In genomic region chr4:48268956-48269860, GRCh38 we compare ENCODE assay signal across 8 cellular contexts. TPM values are rescaled to one million over a fixed set of nuclear protein-coding genes. Genes with fewer than 3 reads are reported as not detected.
A peak's percentile ranks its signal among the peaks of the same experiment; 100 is the strongest.
DNase-seq lines count a peak whose midpoint lies in the region; ATAC-seq, FAIRE-seq and TF ChIP-seq lines count a peak whose summit lies in the region.

TEC (minus strand) TSS chr4:48269838; CDS start chr4:48228614, 41,224 bp downstream.

- H3K36me3 ChIP-seq in HepG2 (replicated peaks in 1 of 2; ENCODE audit: control insufficient read depth in 1 of 2, insufficient read depth in 2 of 2, low read length in 2 of 2), result no peaks in the 10 kb centered on the region

- peak within 1 kb of the TSS; percentile 73 for H3K27ac Mint-ChIP-seq in T-helper 1 cell treated with Interleukin-12 subunit alpha and Interleukin-12 subunit beta and Interleukin-4 antibody, amounts not matched to agents 30 μg/mL and 1 μg/mL, for 36 hours

- no peak within 1 kb of the TSS for H2AFZ ChIP-seq in HepG2 (ENCODE audit: low read length)

- H3K79me2 ChIP-seq in HepG2 (ENCODE audit: insufficient read depth, low read length), result no peaks in the 10 kb centered on the region

- H3K36me3 Mint-ChIP-seq in T-helper 1 cell treated with Interleukin-12 subunit alpha and Interleukin-12 subunit beta and Interleukin-4 antibody, amounts not matched to agents 30 μg/mL and 1 μg/mL, for 36 hours (ENCODE audit: low read depth), result no peaks in the 10 kb centered on the region

- ATAC-seq in GM21390 (IDR thresholded peaks at IDR 0.05; ENCODE audit: unreplicated experiment) (peak; percentile 27), HepG2 (peak; percentile 44)

- WGBS in HepG2 (ENCODE audit: low lambda C conversion rate), result 2% methylated on average over 28 of the region's 63 CpGs

- H3K27me3 ChIP-seq in HepG2 (ENCODE audit: control insufficient read depth in 1 of 2, insufficient read depth in 2 of 2, low read length in 2 of 2), result peaks cover 0 to 4% of the 10 kb centered on the region in 2 experiments; a peak in 1 of 5 replicates

- peak in 1 of 2 experiments; percentile 21; a peak in 1 of 4 replicates for TF ChIP-seq POLR2A in HepG2 (IDR thresholded peaks at IDR 0.05; ENCODE audit: insufficient read depth in 1 of 2, low read depth in 2 of 2, low read length in 2 of 2)

- H4K20me1 ChIP-seq in HepG2 (ENCODE audit: insufficient read depth, low read length), result no peaks in the 10 kb centered on the region

- POLR2A ChIA-PET in HepG2 (lab: Yijun Ruan, JAX), result no interaction called here

- no peaks in the 10 kb centered on the region for H3K9me3 ChIP-seq in HepG2 (ENCODE audit: low read length)

- H3K4me1 ChIP-seq in HepG2 (ENCODE audit: insufficient read depth, low read length), result 0 out of 2 replicates have a peak, but pooled peaks cover 13% of the 10 kb centered on the region

- H3K27me3 Mint-ChIP-seq in T-helper 1 cell treated with Interleukin-12 subunit alpha and Interleukin-12 subunit beta and Interleukin-4 antibody, amounts not matched to agents 30 μg/mL and 1 μg/mL, for 36 hours (ENCODE audit: low read depth), result no peaks in the 10 kb centered on the region

- peak within 1 kb of the TSS; percentile 95 for H3K4me3 Mint-ChIP-seq in T-helper 1 cell treated with Interleukin-12 subunit alpha and Interleukin-12 subunit beta and Interleukin-4 antibody, amounts not matched to agents 30 μg/mL and 1 μg/mL, for 36 hours

- no peaks in the 10 kb centered on the region for H3K9me3 Mint-ChIP-seq in T-helper 1 cell treated with Interleukin-12 subunit alpha and Interleukin-12 subunit beta and Interleukin-4 antibody, amounts not matched to agents 30 μg/mL and 1 μg/mL, for 36 hours

- no peak for TF ChIP-seq RAD21 in HepG2 (CRISPR knock-in tag; IDR thresholded peaks at IDR 0.05)

- TSS peak; percentile 61 for BruUV-seq in HepG2 (replicated peaks; lab: Mats Ljungman, UMichigan)

- no peak for TF ChIP-seq CTCF in choroid plexus epithelial cell (conservative IDR thresholded peaks at IDR 0.05; ENCODE audit: low read depth, low read length)
- TF ChIP-seq CTCF in HepG2 (CRISPR knock-in tag; IDR thresholded peaks at IDR 0.05), result no peak

- CTCF ChIA-PET in HepG2 (lab: Yijun Ruan, JAX; ENCODE audit: low intra/inter-chr PET ratio, low total read pairs), result no interaction called here

- no peak for FAIRE-seq in HTR-8/SVneo (lab: Jason Lieb, UNC)
- FAIRE-seq in HepG2 (lab: Jason Lieb, UNC), result no peak

- H3K9ac ChIP-seq in HepG2 (ENCODE audit: insufficient read depth, low read depth, low read length), result peak within 1 kb of the TSS; percentile 46

- in situ Hi-C loops in HepG2 (cut with HindIII; ENCODE audit: extremely low pct_ligation_motif_present, low pct_unique_long_range_greater_than_20kb), result no loop called here

- H3K4me1 Mint-ChIP-seq in T-helper 1 cell treated with Interleukin-12 subunit alpha and Interleukin-12 subunit beta and Interleukin-4 antibody, amounts not matched to agents 30 μg/mL and 1 μg/mL, for 36 hours (ENCODE audit: low read depth), result peaks cover 13% of the 10 kb centered on the region

- DNase-seq in ELF-1 (ENCODE audit: low read depth, low spot score) (peak; percentile 75), HTR-8/SVneo (ENCODE audit: insufficient read length, low spot score) (peak; percentile 41), choroid plexus epithelial cell (ENCODE audit: low read depth) (peak; percentile 15), HepG2 (ENCODE audit: low spot score) (no peak), cortex of kidney (lab: John Stamatoyannopoulos, UW) (no peak)
- peak in 2 of 3 experiments; percentile 10 to 13 for DNase-seq in stimulated activated CD4-positive, alpha-beta T cell treated with anti-CD3 and anti-CD28 coated beads, TNF-alpha, amount 100 ng/mL, for 4 hours (ENCODE audit: low read depth in 3 of 3)

- peak within 1 kb of the TSS; percentile 98 for H3K4me2 ChIP-seq in HepG2 (ENCODE audit: low read depth, low read length)

- H3K27ac ChIP-seq in HepG2 (ENCODE audit: extremely low read length, insufficient read depth, low read length), result no peak within 1 kb of the TSS

- intact Hi-C loops in HepG2 (cut with micrococcal nuclease; ENCODE audit: unreplicated experiment), result no loop called here

- no peak for TF ChIP-seq EP300 in HepG2 (IDR thresholded peaks at IDR 0.05; ENCODE audit: low read depth in 2 of 2, low read length in 2 of 2)
- no peak for TF ChIP-seq EP300 in HepG2 (CRISPR knock-in tag; IDR thresholded peaks at IDR 0.05; ENCODE audit: borderline replicate concordance)

- H3K4me3 ChIP-seq in choroid plexus epithelial cell (ENCODE audit: low read depth, low read length) (peak within 1 kb of the TSS; percentile 76), HepG2 (replicated peaks in 1 of 3; ENCODE audit: insufficient read depth in 1 of 3, low read depth in 2 of 3, low read length in 3 of 3) (peak within 1 kb of the TSS; percentile 55 to 82 (median 72))

TF ChIP-seq in HepG2, 621 proteins besides CTCF, POLR2A, EP300 and RAD21 (continues in another document):
- TF ChIP-seq SRSF4 (IDR thresholded peaks at IDR 0.05; ENCODE audit: low read depth, low read length, poor library complexity, severe bottlenecking), result no peak
- no peak for TF ChIP-seq ZFP36L2 (CRISPR knock-in tag; IDR thresholded peaks at IDR 0.05)
- TF ChIP-seq KAT7 (CRISPR knock-in tag; IDR thresholded peaks at IDR 0.05; ENCODE audit: borderline replicate concordance), result no peak
- no peak for TF ChIP-seq SALL1 (CRISPR knock-in tag; IDR thresholded peaks at IDR 0.05)
- no peak for TF ChIP-seq NR2F1 (CRISPR knock-in tag; IDR thresholded peaks at IDR 0.05)
- TF ChIP-seq RFX3 (CRISPR knock-in tag; IDR thresholded peaks at IDR 0.05), result no peak
- no peak for TF ChIP-seq ZNF781 (CRISPR knock-in tag; IDR thresholded peaks at IDR 0.05; ENCODE audit: borderline replicate concordance, not compliant biosample characterization)
- no peak; the same call in 1 of the 2 replicates for TF ChIP-seq POLR2G (IDR thresholded peaks at IDR 0.05; ENCODE audit: low read depth, low read length)
- TF ChIP-seq ELF3 (CRISPR knock-in tag; IDR thresholded peaks at IDR 0.05), result no peak
- TF ChIP-seq MEIS1 (CRISPR knock-in tag; IDR thresholded peaks at IDR 0.05; ENCODE audit: borderline replicate concordance), result 0 out of 2 replicates have a peak, but pooled peaks have one; percentile 11
- no peak for TF ChIP-seq E2F5 (CRISPR knock-in tag; conservative IDR thresholded peaks at IDR 0.05)
- no peak for TF ChIP-seq ZNF121 (CRISPR knock-in tag; IDR thresholded peaks at IDR 0.05)
- no peak for TF ChIP-seq MNT (IDR thresholded peaks at IDR 0.05)
- no peak for TF ChIP-seq YY1 (IDR thresholded peaks at IDR 0.05; ENCODE audit: insufficient read depth, insufficient replicate concordance, low read depth, low read length)
- no peak for TF ChIP-seq TMF1 (CRISPR knock-in tag; IDR thresholded peaks at IDR 0.05; ENCODE audit: low read depth)
- TF ChIP-seq AGO2 (optimal IDR thresholded peaks at IDR 0.05; ENCODE audit: low read depth, low read length), result no peak
- TF ChIP-seq CHD2 (IDR thresholded peaks at IDR 0.05; ENCODE audit: low read depth, low read length), result no peak

RNA-seq across cellular contexts. Expression of gene TEC, which starts in this region (rescaled TPM):
- total RNA-seq in HepG2 (2016; rRNA removed; fragmentation: Illumina TruSeq; extraction: Trizol), result 0.20 TPM in 2 replicates
- total RNA-seq in HepG2 (2016; cell fraction: cytosol; rRNA removed; fragmentation: Illumina TruSeq; extraction: Trizol; ENCODE audit: low read depth), result not detected in 2 replicates
- total RNA-seq in HepG2 (2016; cell fraction: insoluble cytoplasmic fraction; rRNA removed; fragmentation: Illumina TruSeq; extraction: Trizol), result 0.21 and 0.22 TPM in 2 replicates
- 0.09 TPM in 1 of 2 replicates, not detected in the other for total RNA-seq in HepG2 (2016; cell fraction: membrane; rRNA removed; fragmentation: Illumina TruSeq; extraction: Trizol)
- total RNA-seq in HepG2 (2016; cell fraction: nucleus; rRNA removed; fragmentation: Illumina TruSeq; extraction: Trizol), result 0.13 and 0.43 TPM in 2 replicates
- polyA plus RNA-seq in HepG2 (2011; rRNA removed), result 0.05 and 0.10 TPM in 2 replicates
- polyA plus RNA-seq in HepG2 (2011; cell fraction: cytosol; rRNA removed), result 0.08 and 0.09 TPM in 2 replicates
- polyA plus RNA-seq in HepG2 (2011; cell fraction: nucleus; rRNA removed), result 0.14 and 0.17 TPM in 2 replicates
- polyA plus RNA-seq in HepG2 (2012), result 0.12 and 0.25 TPM in 2 replicates
- polyA plus RNA-seq in HepG2 (2016; cell fraction: cytosol; fragmentation: Illumina TruSeq; extraction: Trizol; ENCODE audit: low read depth), result not detected in 2 replicates
- 0.21 TPM in 1 of 2 replicates, not detected in the other for polyA plus RNA-seq in HepG2 (2016; cell fraction: insoluble cytoplasmic fraction; fragmentation: Illumina TruSeq; extraction: Trizol; ENCODE audit: low read depth)
- 0.08 TPM in 1 of 2 replicates, not detected in the other for polyA plus RNA-seq in HepG2 (2016; cell fraction: membrane; fragmentation: Illumina TruSeq; extraction: Trizol; ENCODE audit: low read depth)
- 0.19 TPM in 1 of 2 replicates, not detected in the other for polyA plus RNA-seq in HepG2 (2016; cell fraction: nucleus; fragmentation: Illumina TruSeq; extraction: Trizol; ENCODE audit: insufficient read depth, low read depth)
- polyA minus RNA-seq in HepG2 (2011; rRNA and poly(A)+ RNA removed; ENCODE audit: low replicate concordance), result 0.12 and 0.91 TPM in 2 replicates
- polyA minus RNA-seq in HepG2 (2011; cell fraction: cytosol; rRNA and poly(A)+ RNA removed), result not detected in 2 replicates
- 0.50 and 0.64 TPM in 2 replicates for polyA minus RNA-seq in HepG2 (2011; cell fraction: nucleus; rRNA and poly(A)+ RNA removed)

Comparison
In these comparisons a context has a peak if more than half of its experiments do, and no peak if none do; other contexts are left out.
1. Peak in ATAC-seq, H3K4me3 ChIP-seq, H3K9ac ChIP-seq and H3K4me2 ChIP-seq in HepG2; RNA of the gene not detected or under 1 TPM.
2. DNase-seq: peak in ELF-1 (single experiment), HTR-8/SVneo (single experiment), choroid plexus epithelial cell (single experiment) and stimulated activated CD4-positive, alpha-beta T cell treated with anti-CD3 and anti-CD28 coated beads, TNF-alpha, amount 100 ng/mL, for 4 hours (2 of 3); none in HepG2 (single experiment) and cortex of kidney (single experiment).